In the genomic region with DNA sequence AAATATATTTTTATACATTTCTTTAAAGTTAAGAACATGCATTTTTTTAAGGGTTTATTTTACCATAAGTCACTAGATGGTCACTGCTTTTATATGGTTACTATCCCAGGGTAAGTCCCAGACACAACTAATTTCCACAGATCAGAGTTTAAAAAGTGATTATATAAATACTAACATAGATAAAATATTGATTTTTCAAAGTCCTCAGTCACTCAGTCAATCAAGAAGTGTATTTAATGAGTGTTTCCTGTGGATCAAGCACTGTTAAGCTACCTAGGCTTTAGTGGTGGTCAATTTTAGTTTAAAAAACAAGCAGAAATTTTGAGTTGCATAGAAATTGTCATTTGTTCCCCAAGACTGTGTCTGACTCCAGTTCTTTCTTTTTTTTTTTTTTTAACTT, we compare ENCODE assay signal across 28 cellular contexts.
"Had no signal": no experiment of that assay in that cellular context is flagged by ENCODE, and none has a peak within 500 bp of the region (broad histone marks: within the 10 kb centered on the region; RNA-seq: fewer than 3 reads in every experiment).

No MANE protein-coding gene starts in this region.

- DNase-seq: colonic mucosa; cortex of kidney; dermis blood vessel endothelial cell; dorsolateral prefrontal cortex; effector CD4-positive, alpha-beta T cell; effector CD8-positive, alpha-beta T cell; effector memory CD4-positive, alpha-beta T cell; effector memory CD8-positive, alpha-beta T cell; endodermal cell; erythroblast; esophagus squamous epithelium; foreskin fibroblast; foreskin keratinocyte; foreskin melanocyte; gastrocnemius medialis; glutamatergic neuron; head of caudate nucleus; heart left ventricle; heart right ventricle had no signal

- H3K9me3 ChIP-seq: colonic mucosa, esophagus muscularis mucosa, esophagus squamous epithelium, gastrocnemius medialis had no signal

- H3K4me1 ChIP-seq: colonic mucosa, esophagus muscularis mucosa, esophagus squamous epithelium, foreskin keratinocyte, gastrocnemius medialis, gastroesophageal sphincter, heart left ventricle, heart right ventricle had no signal

- FAIRE-seq: colon, endometrium, endothelial cell of umbilical vein, frontal cortex had no signal

- H3K36me3 ChIP-seq: colonic mucosa, esophagus muscularis mucosa, esophagus squamous epithelium, gastrocnemius medialis, gastroesophageal sphincter, heart left ventricle, heart right ventricle had no signal

- ATAC-seq: effector memory CD8-positive, alpha-beta T cell; esophagus mucosa; foreskin keratinocyte; gastrocnemius medialis; gastroesophageal sphincter; heart left ventricle; heart right ventricle had no signal

- H3K27me3 ChIP-seq: colonic mucosa, dorsolateral prefrontal cortex, esophagus muscularis mucosa, esophagus squamous epithelium, foreskin keratinocyte, gastrocnemius medialis, gastroesophageal sphincter, heart left ventricle, heart right ventricle had no signal

- H3K27ac ChIP-seq: colonic mucosa, coronary artery, dorsolateral prefrontal cortex, epithelial cell of prostate, esophagus muscularis mucosa, esophagus squamous epithelium, foreskin keratinocyte, gastrocnemius medialis, gastroesophageal sphincter, heart left ventricle, heart right ventricle had no signal

- H3K4me3 ChIP-seq: colonic mucosa, coronary artery, dorsolateral prefrontal cortex, esophagus muscularis mucosa, esophagus squamous epithelium, gastrocnemius medialis, gastroesophageal sphincter, heart left ventricle, heart right ventricle had no signal
